Comparison of ENCODE assay signal across 24 cellular contexts in genomic region chr10:132366499-132366898, GRCh38. TPM values are rescaled to one million over a fixed set of nuclear protein-coding genes. Genes with fewer than 3 reads are reported as not detected.
A peak's percentile ranks its signal among the peaks of the same experiment; 100 is the strongest.
DNase-seq lines count a peak whose midpoint lies in the region; ATAC-seq, FAIRE-seq and TF ChIP-seq lines count a peak whose summit lies in the region.
"Had no signal": no experiment of that assay in that cellular context is flagged by ENCODE, and none has a peak within 500 bp of the region (broad histone marks: within the 10 kb centered on the region; RNA-seq: fewer than 3 reads in every experiment).

No MANE protein-coding gene starts in this region.

- no peak for ATAC-seq in WTC11
- ATAC-seq in sciatic nerve = no peak
- ATAC-seq in HG03175 (IDR thresholded peaks at IDR 0.05; ENCODE audit: unreplicated experiment) = no peak
- ATAC-seq: PC-3 had no signal

- no peak overlapping the region for H3K27ac Mint-ChIP-seq in WTC11
- H3K27ac Mint-ChIP-seq: IgD-negative memory B cell had no signal

- no peak overlapping the region for H3K9ac ChIP-seq in kidney (ENCODE audit: low read length in 2 of 2)
- H3K9ac ChIP-seq: KMS-11 had no signal

- peaks cover 7% of the 10 kb centered on the region for H3K9me3 Mint-ChIP-seq in WTC11
- H3K9me3 Mint-ChIP-seq: CD8-positive, alpha-beta memory T cell; IgD-negative memory B cell had no signal

- no peak overlapping the region for H3K4me3 Mint-ChIP-seq in WTC11
- H3K4me3 Mint-ChIP-seq: CD14-positive monocyte; CD8-positive, alpha-beta memory T cell; IgD-negative memory B cell had no signal

- intact Hi-C loops in kidney (cut with DNase I) = no loop called here
- intact Hi-C loops in sciatic nerve (cut with DNase I) = no loop called here
- intact Hi-C loops in prostate gland (cut with DNase I) = no loop called here

- WGBS in prostate gland = 75% methylated on average over 9 of the region's 9 CpGs

- TF ChIP-seq CTCF in WTC11 (IDR thresholded peaks at IDR 0.05) = no peak
- TF ChIP-seq CTCF in kidney (IDR thresholded peaks at IDR 0.05; ENCODE audit: borderline replicate concordance, extremely low read depth, insufficient read depth) = no peak
- no peak for TF ChIP-seq CTCF in prostate gland (IDR thresholded peaks at IDR 0.05)
- TF ChIP-seq CTCF in GM13977 (IDR thresholded peaks at IDR 0.05; ENCODE audit: extremely low read depth, insufficient read depth, missing control alignments) = no peak

- no peaks in the 10 kb centered on the region for H3K9me3 ChIP-seq in kidney (ENCODE audit: control insufficient read depth in 1 of 2, low read length in 2 of 2)
- no peaks in the 10 kb centered on the region for H3K9me3 ChIP-seq in prostate gland
- H3K9me3 ChIP-seq: BE2C had no signal

- no peaks in the 10 kb centered on the region for H3K27me3 ChIP-seq in prostate gland (replicated peaks; ENCODE audit: insufficient read depth)
- H3K27me3 ChIP-seq: BE2C had no signal

- H3K4me3 ChIP-seq in kidney (ENCODE audit: low read length in 2 of 2) (no peak overlapping the region), prostate gland (no peak overlapping the region)
- H3K4me3 ChIP-seq: SK-N-MC had no signal

- H3K4me1 ChIP-seq in kidney (ENCODE audit: control insufficient read depth in 1 of 2, insufficient read depth in 1 of 2, low read depth in 1 of 2, low read length in 2 of 2) (no peaks in the 10 kb centered on the region), prostate gland (replicated peaks) (no peaks in the 10 kb centered on the region)
- H3K4me1 ChIP-seq: BE2C had no signal

- H3K4me1 Mint-ChIP-seq in WTC11 = peaks cover 19% of the 10 kb centered on the region
- H3K4me1 Mint-ChIP-seq: CD8-positive, alpha-beta memory T cell; IgD-negative memory B cell had no signal

- CTCF ChIA-PET in WTC11 (lab: Charles Lee) = no interaction called here

- H3K27ac ChIP-seq in kidney (ENCODE audit: low read depth in 2 of 2, low read length in 2 of 2) = no peak overlapping the region
- no peak overlapping the region for H3K27ac ChIP-seq in prostate gland
- H3K27ac ChIP-seq: 22Rv1, KMS-11, SK-N-MC had no signal

- TF ChIP-seq POLR2A in prostate gland (IDR thresholded peaks at IDR 0.05) = no peak

- peak; percentile 6 for DNase-seq in activated CD8-positive, alpha-beta memory T cell treated with anti-CD3 and anti-CD28 coated beads, Interleukin-2, amount 50 U/mL, for 48 hours
- no peak for DNase-seq in activated CD8-positive, alpha-beta memory T cell treated with anti-CD3 and anti-CD28 coated beads, Interleukin-2, amount 50 U/mL, for 4 hours
- DNase-seq in WTC11 (ENCODE audit: low spot score) (no peak), kidney (peak; percentile 60), sciatic nerve (ENCODE audit: low spot score) (peak; percentile 37), prostate gland (ENCODE audit: low spot score) (no peak), GM13977 (ENCODE audit: low spot score) (no peak)
- DNase-seq: BE2C; CD8-positive, alpha-beta memory T cell; DMS79 treated with DMSO at 0.1 percent for 48 hours; MM.1S; NCI-H2029; NCI-H446; NCI-H524 treated with DMSO at 0.1 percent for 48 hours; NCI-H774; PC-3; SHP77 treated with DMSO at 0.1 percent for 48 hours had no signal

- POLR2A ChIA-PET in WTC11 (lab: Charles Lee) = no interaction called here

- H3K36me3 ChIP-seq in kidney (ENCODE audit: control insufficient read depth in 1 of 2, insufficient read depth in 2 of 2, low read length in 2 of 2) (peaks cover 2 to 8% of the 10 kb centered on the region in 2 donors), prostate gland (no peaks in the 10 kb centered on the region)
- H3K36me3 ChIP-seq: BE2C had no signal

- in situ Hi-C loops in GM13977 (cut with MboI; ENCODE audit: low pct_unique_long_range_greater_than_20kb, low sequenced_read_pairs, unreplicated experiment) = no loop called here

- no peak for FAIRE-seq in kidney (lab: Jason Lieb, UNC)
- FAIRE-seq: GM12892 had no signal

- H3K27me3 Mint-ChIP-seq in WTC11 (ENCODE audit: low read depth) = no peaks in the 10 kb centered on the region

- peaks cover 4% of the 10 kb centered on the region for H3K36me3 Mint-ChIP-seq in WTC11

TF ChIP-seq in WTC11, 78 proteins besides CTCF, POLR2A, EP300 and RAD21:
- TF ChIP-seq KAT7 (CRISPR knock-in tag; IDR thresholded peaks at IDR 0.05; ENCODE audit: borderline replicate concordance) (no peak), PRDM15 (CRISPR knock-in tag; IDR thresholded peaks at IDR 0.05) (peak; percentile 71)

RNA-seq across cellular contexts. Expression of gene PWWP2B, which starts 30.5 kb away (rescaled TPM):
- total RNA-seq in WTC11 (2021) = 12.2 to 14.1 TPM (median 13.6 TPM) in 3 replicates
- 24.3 TPM for total RNA-seq in kidney
- 12.9 TPM for polyA plus RNA-seq in kidney (ENCODE audit: insufficient read depth, low read depth, low replicate concordance)
- total RNA-seq in sciatic nerve = 13.3 TPM
- total RNA-seq in prostate gland = 10 to 100 TPM; 27.5 to 36.6 TPM

RNA-seq across cellular contexts. Expression of gene LRRC27, which starts 34.5 kb away (rescaled TPM):
- total RNA-seq in WTC11 (2021) = 4.0 to 4.6 TPM (median 4.4 TPM) in 3 replicates
- 14.6 TPM for total RNA-seq in kidney
- polyA plus RNA-seq in kidney (ENCODE audit: insufficient read depth, low read depth, low replicate concordance) = 14.4 TPM
- 12.4 TPM for total RNA-seq in sciatic nerve
- 10 to 100 TPM; 11.4 to 22.9 TPM for total RNA-seq in prostate gland

RNA-seq across cellular contexts. Expression of gene STK32C, which starts 58.7 kb away (rescaled TPM):
- total RNA-seq in WTC11 (2021) = 20.7 to 23.2 TPM (median 22.2 TPM) in 3 replicates
- total RNA-seq in kidney = 14.4 TPM
- polyA plus RNA-seq in kidney (ENCODE audit: insufficient read depth, low read depth, low replicate concordance) = 11.6 TPM
- 11.1 TPM for total RNA-seq in sciatic nerve
- 10 to 100 TPM in 1 of 2 donors, 1 to 10 TPM in 1; 7.2 to 21.5 TPM for total RNA-seq in prostate gland

Comparison
In these comparisons a context has a peak if more than half of its experiments do, and no peak if none do; other contexts are left out.
1. DNase-seq: peak in activated CD8-positive, alpha-beta memory T cell treated with anti-CD3 and anti-CD28 coated beads, Interleukin-2, amount 50 U/mL, for 48 hours (single experiment), kidney (single experiment) and sciatic nerve (single experiment); none in activated CD8-positive, alpha-beta memory T cell treated with anti-CD3 and anti-CD28 coated beads, Interleukin-2, amount 50 U/mL, for 4 hours (single experiment), WTC11 (single experiment), prostate gland (single experiment) and GM13977 (single experiment).